Comparison of ENCODE assay signal across 10 cellular contexts in genomic region chr3:187799942-187800637, GRCh38. TPM values are rescaled to one million over a fixed set of nuclear protein-coding genes. Genes with fewer than 3 reads are reported as not detected.
A peak's percentile ranks its signal among the peaks of the same experiment; 100 is the strongest.
DNase-seq lines count a peak whose midpoint lies in the region; ATAC-seq and TF ChIP-seq lines count a peak whose summit lies in the region.
"Had no signal": no experiment of that assay in that cellular context is flagged by ENCODE, and none has a peak within 500 bp of the region (broad histone marks: within the 10 kb centered on the region; RNA-seq: fewer than 3 reads in every experiment).

No MANE protein-coding gene starts in this region.

- no peaks in the 10 kb centered on the region for H3K36me3 Mint-ChIP-seq in stimulated activated effector memory CD8-positive, alpha-beta T cell treated with anti-CD3 and anti-CD28 coated beads, Interleukin-12 subunit alpha, Interleukin-12 subunit beta, amount 100 ng/mL, for 72 hours

- DNase-seq in activated CD4-positive, CD25-positive, alpha-beta regulatory T cell treated with anti-CD3 and anti-CD28 coated beads, Interleukin-2, amount 50 U/mL, for 72 hours = no peak
- peak in 1 of 2 donors; percentile 77 for DNase-seq in stimulated activated effector memory CD8-positive, alpha-beta T cell treated with anti-CD3 and anti-CD28 coated beads, Interleukin-12 subunit alpha, Interleukin-12 subunit beta, amount 100 ng/mL, for 72 hours (ENCODE audit: low spot score in 2 of 2)
- DNase-seq in amygdala (lab: John Stamatoyannopoulos, UW) (no peak), MG63 (no peak), superior temporal gyrus (ENCODE audit: extremely low spot score) (no peak)
- DNase-seq: NCI-H774, ovary had no signal

- no peaks in the 10 kb centered on the region for H3K36me3 ChIP-seq in MG63
- H3K36me3 ChIP-seq: ovary had no signal

- no peaks in the 10 kb centered on the region for H3K27me3 ChIP-seq in MG63
- H3K27me3 ChIP-seq: ovary had no signal

- ATAC-seq in activated CD4-positive, CD25-positive, alpha-beta regulatory T cell treated with anti-CD3 and anti-CD28 coated beads, Interleukin-2, amount 50 U/mL, for 24 hours = peak; percentile 47 to 56
- ATAC-seq in HG02973 (IDR thresholded peaks at IDR 0.05; ENCODE audit: unreplicated experiment) = peak; percentile 41
- peak; percentile 52; the same call in 2 of the 3 replicates for ATAC-seq in SK-N-SH treated with all-trans-retinoic acid at 6 μM for 48 hours
- peak; percentile 73 for ATAC-seq in stimulated activated effector memory CD8-positive, alpha-beta T cell treated with anti-CD3 and anti-CD28 coated beads, Interleukin-12 subunit alpha, Interleukin-12 subunit beta, amount 100 ng/mL, for 72 hours

- H3K9me3 Mint-ChIP-seq in stimulated activated effector memory CD8-positive, alpha-beta T cell treated with anti-CD3 and anti-CD28 coated beads, Interleukin-12 subunit alpha, Interleukin-12 subunit beta, amount 100 ng/mL, for 72 hours = peaks cover 3% of the 10 kb centered on the region

- no peak overlapping the region for H3K4me3 ChIP-seq in MG63
- H3K4me3 ChIP-seq: ovary had no signal

- peak overlapping the region; percentile 96 for H3K27ac Mint-ChIP-seq in stimulated activated effector memory CD8-positive, alpha-beta T cell treated with anti-CD3 and anti-CD28 coated beads, Interleukin-12 subunit alpha, Interleukin-12 subunit beta, amount 100 ng/mL, for 72 hours

- H3K9me3 ChIP-seq in MG63 = no peaks in the 10 kb centered on the region
- H3K9me3 ChIP-seq: ovary had no signal

- H3K4me1 Mint-ChIP-seq in stimulated activated effector memory CD8-positive, alpha-beta T cell treated with anti-CD3 and anti-CD28 coated beads, Interleukin-12 subunit alpha, Interleukin-12 subunit beta, amount 100 ng/mL, for 72 hours = peaks cover 76% of the 10 kb centered on the region

- peak overlapping the region; percentile 58 for H3K4me3 Mint-ChIP-seq in stimulated activated effector memory CD8-positive, alpha-beta T cell treated with anti-CD3 and anti-CD28 coated beads, Interleukin-12 subunit alpha, Interleukin-12 subunit beta, amount 100 ng/mL, for 72 hours

TF ChIP-seq in SK-N-SH treated with all-trans-retinoic acid at 6 μM for 48 hours, 23 proteins besides CTCF, POLR2A, EP300 and RAD21:
- no peak for TF ChIP-seq PPARA (CRISPR knock-in tag; IDR thresholded peaks at IDR 0.05; ENCODE audit: borderline replicate concordance)
- TF ChIP-seq CREB5 (CRISPR knock-in tag; IDR thresholded peaks at IDR 0.05; ENCODE audit: low read depth) = no peak
- TF ChIP-seq, protein P1, sequence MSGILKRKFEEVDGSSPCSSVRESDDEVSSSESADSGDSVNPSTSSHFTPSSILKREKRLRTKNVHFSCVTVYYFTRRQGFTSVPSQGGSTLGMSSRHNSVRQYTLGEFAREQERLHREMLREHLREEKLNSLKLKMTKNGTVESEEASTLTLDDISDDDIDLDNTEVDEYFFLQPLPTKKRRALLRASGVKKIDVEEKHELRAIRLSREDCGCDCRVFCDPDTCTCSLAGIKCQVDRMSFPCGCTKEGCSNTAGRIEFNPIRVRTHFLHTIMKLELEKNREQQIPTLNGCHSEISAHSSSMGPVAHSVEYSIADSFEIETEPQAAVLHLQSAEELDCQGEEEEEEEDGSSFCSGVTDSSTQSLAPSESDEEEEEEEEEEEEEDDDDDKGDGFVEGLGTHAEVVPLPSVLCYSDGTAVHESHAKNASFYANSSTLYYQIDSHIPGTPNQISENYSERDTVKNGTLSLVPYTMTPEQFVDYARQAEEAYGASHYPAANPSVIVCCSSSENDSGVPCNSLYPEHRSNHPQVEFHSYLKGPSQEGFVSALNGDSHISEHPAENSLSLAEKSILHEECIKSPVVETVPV (CRISPR knock-in tag; IDR thresholded peaks at IDR 0.05) = no peak
- TF ChIP-seq, protein P2, sequence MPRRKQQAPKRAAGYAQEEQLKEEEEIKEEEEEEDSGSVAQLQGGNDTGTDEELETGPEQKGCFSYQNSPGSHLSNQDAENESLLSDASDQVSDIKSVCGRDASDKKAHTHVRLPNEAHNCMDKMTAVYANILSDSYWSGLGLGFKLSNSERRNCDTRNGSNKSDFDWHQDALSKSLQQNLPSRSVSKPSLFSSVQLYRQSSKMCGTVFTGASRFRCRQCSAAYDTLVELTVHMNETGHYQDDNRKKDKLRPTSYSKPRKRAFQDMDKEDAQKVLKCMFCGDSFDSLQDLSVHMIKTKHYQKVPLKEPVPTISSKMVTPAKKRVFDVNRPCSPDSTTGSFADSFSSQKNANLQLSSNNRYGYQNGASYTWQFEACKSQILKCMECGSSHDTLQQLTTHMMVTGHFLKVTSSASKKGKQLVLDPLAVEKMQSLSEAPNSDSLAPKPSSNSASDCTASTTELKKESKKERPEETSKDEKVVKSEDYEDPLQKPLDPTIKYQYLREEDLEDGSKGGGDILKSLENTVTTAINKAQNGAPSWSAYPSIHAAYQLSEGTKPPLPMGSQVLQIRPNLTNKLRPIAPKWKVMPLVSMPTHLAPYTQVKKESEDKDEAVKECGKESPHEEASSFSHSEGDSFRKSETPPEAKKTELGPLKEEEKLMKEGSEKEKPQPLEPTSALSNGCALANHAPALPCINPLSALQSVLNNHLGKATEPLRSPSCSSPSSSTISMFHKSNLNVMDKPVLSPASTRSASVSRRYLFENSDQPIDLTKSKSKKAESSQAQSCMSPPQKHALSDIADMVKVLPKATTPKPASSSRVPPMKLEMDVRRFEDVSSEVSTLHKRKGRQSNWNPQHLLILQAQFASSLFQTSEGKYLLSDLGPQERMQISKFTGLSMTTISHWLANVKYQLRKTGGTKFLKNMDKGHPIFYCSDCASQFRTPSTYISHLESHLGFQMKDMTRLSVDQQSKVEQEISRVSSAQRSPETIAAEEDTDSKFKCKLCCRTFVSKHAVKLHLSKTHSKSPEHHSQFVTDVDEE (CRISPR knock-in tag; IDR thresholded peaks at IDR 0.05) = no peak
- no peak for TF ChIP-seq ZNF70 (CRISPR knock-in tag; IDR thresholded peaks at IDR 0.05)
- no peak for TF ChIP-seq ZNF8 (CRISPR knock-in tag; IDR thresholded peaks at IDR 0.05)
- TF ChIP-seq ISL1 (CRISPR knock-in tag; IDR thresholded peaks at IDR 0.05) = no peak
- TF ChIP-seq ZFP3 (CRISPR knock-in tag; IDR thresholded peaks at IDR 0.05) = no peak
- TF ChIP-seq RARB (CRISPR knock-in tag; IDR thresholded peaks at IDR 0.05) = no peak
- TF ChIP-seq CSDC2 (CRISPR knock-in tag; IDR thresholded peaks at IDR 0.05) = no peak
- no peak for TF ChIP-seq TOX (CRISPR knock-in tag; IDR thresholded peaks at IDR 0.05; ENCODE audit: borderline replicate concordance)
- TF ChIP-seq ZC3H10 (CRISPR knock-in tag; IDR thresholded peaks at IDR 0.05) = no peak
- no peak for TF ChIP-seq ARNTL (CRISPR knock-in tag; IDR thresholded peaks at IDR 0.05; ENCODE audit: borderline replicate concordance, low read depth)
- TF ChIP-seq GLIS3 (CRISPR knock-in tag; IDR thresholded peaks at IDR 0.05) = no peak
- TF ChIP-seq OSR1 (CRISPR knock-in tag; IDR thresholded peaks at IDR 0.05) = no peak
TF ChIP-seq in SK-N-SH treated with all-trans-retinoic acid at 6 μM for 48 hours: peak in this region for 0.

RNA-seq across cellular contexts. Expression of gene BCL6, which starts 54.8 kb away (rescaled TPM):
- 5.5 and 6.2 TPM in 2 replicates for total RNA-seq in MG63 (2014; rRNA removed; shearing (Covaris generic); ENCODE audit: low replicate concordance)
